Comparison of ENCODE assay signal across 14 cellular contexts in the genomic region with DNA sequence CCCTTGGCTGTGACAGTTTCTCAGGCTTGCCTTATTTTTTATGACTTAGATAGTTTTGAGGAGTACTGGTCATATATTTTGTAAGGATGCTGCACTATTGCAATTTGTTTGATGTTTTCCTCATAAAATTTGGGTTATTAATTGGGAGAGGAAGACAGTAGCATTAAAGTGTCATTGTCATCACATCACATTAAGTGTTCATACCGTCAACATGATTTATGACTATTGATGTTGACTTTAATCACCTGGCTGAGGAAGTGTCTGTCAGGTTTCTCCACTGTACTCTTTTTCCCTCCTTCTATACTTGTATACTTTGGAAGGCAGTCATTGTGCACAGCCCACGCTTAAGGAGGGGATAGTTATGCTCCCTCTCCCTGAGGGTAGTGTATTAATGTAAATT.
A peak's percentile ranks its signal among the peaks of the same experiment; 100 is the strongest.
DNase-seq lines count a peak whose midpoint lies in the region; ATAC-seq lines count a peak whose summit lies in the region.
"Had no signal": no experiment of that assay in that cellular context is flagged by ENCODE, and none has a peak within 500 bp of the region (broad histone marks: within the 10 kb centered on the region; RNA-seq: fewer than 3 reads in every experiment).

No MANE protein-coding gene starts in this region.

- ATAC-seq in GM19467 (IDR thresholded peaks at IDR 0.05; ENCODE audit: unreplicated experiment), result no peak

- DNase-seq in NCI-H510A treated with DMSO at 0.1 percent for 48 hours (lab: John Stamatoyannopoulos, UW) (peak; percentile 8), NCI-H510A (lab: John Stamatoyannopoulos, UW) (no peak), DMS53 (lab: John Stamatoyannopoulos, UW) (peak; percentile 46), DMS53 treated with DMSO at 0.1 percent for 48 hours (lab: John Stamatoyannopoulos, UW; ENCODE audit: unreplicated experiment) (peak; percentile 7), left kidney (ENCODE audit: low read depth, low spot score) (peak; percentile 8)
- DNase-seq: C1 segment of cervical spinal cord; Calu3; CD4-positive, alpha-beta memory T cell; COR-L47; DMS79; EL; GF-D8; GOT3 had no signal
